In genomic region chr2:46811379-46812310, GRCh38 we compare ENCODE assay signal across 15 cellular contexts.
DNase-seq lines count a peak whose midpoint lies in the region; ATAC-seq lines count a peak whose summit lies in the region.
"Had no signal": no experiment of that assay in that cellular context is flagged by ENCODE, and none has a peak within 500 bp of the region (broad histone marks: within the 10 kb centered on the region; RNA-seq: fewer than 3 reads in every experiment).

No MANE protein-coding gene starts in this region.

- ATAC-seq in right cardiac atrium (no peak), HG03457 (IDR thresholded peaks at IDR 0.05; ENCODE audit: unreplicated experiment) (no peak), HG03025 (IDR thresholded peaks at IDR 0.05; ENCODE audit: low FRiP score, unreplicated experiment) (no peak), GM18873 (IDR thresholded peaks at IDR 0.05; ENCODE audit: low FRiP score, unreplicated experiment) (no peak)
- ATAC-seq: activated T-helper 17 cell treated with anti-CD3 and anti-CD28 coated beads, Interleukin-2, amount 50 U/mL, for 72 hours had no signal

- no peak overlapping the region for H3K27ac ChIP-seq in BLaER1
- no peak overlapping the region for H3K27ac ChIP-seq in SK-N-MC
- peak overlapping the region; percentile 81 for H3K27ac ChIP-seq in right cardiac atrium (ENCODE audit: low read length)
- peak overlapping the region; percentile 93 for H3K27ac ChIP-seq in skeletal muscle tissue (ENCODE audit: low read depth, low read length)
- H3K27ac ChIP-seq: foreskin keratinocyte had no signal

- no peak overlapping the region for H3K4me3 ChIP-seq in BLaER1
- peak overlapping the region; percentile 42; the same call in 1 of the 2 replicates for H3K4me3 ChIP-seq in SK-N-MC
- no peak overlapping the region for H3K4me3 ChIP-seq in right cardiac atrium (ENCODE audit: low read length)
- no peak overlapping the region for H3K4me3 ChIP-seq in skeletal muscle tissue (ENCODE audit: low read length in 3 of 3)

- H3K36me3 ChIP-seq in BLaER1 = no peaks in the 10 kb centered on the region
- no peaks in the 10 kb centered on the region for H3K36me3 ChIP-seq in SK-N-MC (ENCODE audit: insufficient read depth, low read length)
- no peaks in the 10 kb centered on the region for H3K36me3 ChIP-seq in skeletal muscle tissue (ENCODE audit: control insufficient read depth in 3 of 3, insufficient read depth in 3 of 3, low read length in 3 of 3)
- H3K36me3 ChIP-seq: BE2C had no signal

- H3K9me3 ChIP-seq in BLaER1 = no peaks in the 10 kb centered on the region
- no peaks in the 10 kb centered on the region for H3K9me3 ChIP-seq in SK-N-MC (ENCODE audit: low read depth, low read length)
- H3K9me3 ChIP-seq in right cardiac atrium (ENCODE audit: control insufficient read depth, low read length) = no peaks in the 10 kb centered on the region
- peaks cover 0 to 2% (median 0%) of the 10 kb centered on the region in 3 donors for H3K9me3 ChIP-seq in skeletal muscle tissue (ENCODE audit: control insufficient read depth in 3 of 3, low read length in 3 of 3)
- H3K9me3 ChIP-seq: BE2C had no signal

- no peaks in the 10 kb centered on the region for H4K20me1 ChIP-seq in BLaER1

- no peaks in the 10 kb centered on the region for H3K27me3 ChIP-seq in BLaER1
- no peaks in the 10 kb centered on the region for H3K27me3 ChIP-seq in right cardiac atrium (ENCODE audit: control insufficient read depth, insufficient read depth)
- H3K27me3 ChIP-seq in skeletal muscle tissue (ENCODE audit: control insufficient read depth in 3 of 3, insufficient read depth in 3 of 3, low read length in 3 of 3) = no peaks in the 10 kb centered on the region
- H3K27me3 ChIP-seq: BE2C, foreskin keratinocyte had no signal

- peak overlapping the region; percentile 74 for H3K4me2 ChIP-seq in BLaER1

- 66% methylated on average over 10 of the region's 10 CpGs for WGBS in right cardiac atrium

- no peak for DNase-seq in SK-N-MC (ENCODE audit: low read depth, low spot score)
- DNase-seq in right cardiac atrium = no peak
- no peak for DNase-seq in hippocampal formation (lab: John Stamatoyannopoulos, UW)
- DNase-seq: activated CD4-positive, alpha-beta memory T cell treated with anti-CD3 and anti-CD28 coated beads, Interleukin-2, amount 10 ng/mL, durations not matched to agents 7 days and 5 days; DND-41; foreskin keratinocyte; NCI-H1694; NCI-H526 treated with DMSO at 0.1 percent for 48 hours had no signal

- H3K4me1 ChIP-seq in BLaER1 (peaks cover 37% of the 10 kb centered on the region), right cardiac atrium (ENCODE audit: control insufficient read depth, insufficient read depth, low read length) (peaks cover 33% of the 10 kb centered on the region), skeletal muscle tissue (ENCODE audit: control insufficient read depth in 3 of 3, insufficient read depth in 3 of 3, low read length in 3 of 3) (peaks cover 34 to 35% (median 35%) of the 10 kb centered on the region in 3 donors)

- intact Hi-C loops in right cardiac atrium (cut with DNase I) = loop anchor here in 2 of 4 donors (5.0 to 10.0 kb wide), 3 partner anchors 36 to 66 kb away; no protein-coding TSS in a partner anchor

- H3K9ac ChIP-seq in BLaER1 (peak overlapping the region; percentile 38; the same call in 1 of the 2 replicates), SK-N-MC (ENCODE audit: insufficient read length) (no peak overlapping the region), skeletal muscle tissue (ENCODE audit: low read depth in 1 of 3, low read length in 3 of 3) (peak overlapping the region in 2 of 3 donors; percentile 20 to 40)

Comparison
In these comparisons a context has a peak if more than half of its experiments do, and no peak if none do; other contexts are left out.
1. H3K27ac ChIP-seq: peak in right cardiac atrium (single experiment) and skeletal muscle tissue (single experiment); none in BLaER1 (single experiment) and SK-N-MC (single experiment).